Comparison of ENCODE assay signal across 8 cellular contexts in the genomic region with DNA sequence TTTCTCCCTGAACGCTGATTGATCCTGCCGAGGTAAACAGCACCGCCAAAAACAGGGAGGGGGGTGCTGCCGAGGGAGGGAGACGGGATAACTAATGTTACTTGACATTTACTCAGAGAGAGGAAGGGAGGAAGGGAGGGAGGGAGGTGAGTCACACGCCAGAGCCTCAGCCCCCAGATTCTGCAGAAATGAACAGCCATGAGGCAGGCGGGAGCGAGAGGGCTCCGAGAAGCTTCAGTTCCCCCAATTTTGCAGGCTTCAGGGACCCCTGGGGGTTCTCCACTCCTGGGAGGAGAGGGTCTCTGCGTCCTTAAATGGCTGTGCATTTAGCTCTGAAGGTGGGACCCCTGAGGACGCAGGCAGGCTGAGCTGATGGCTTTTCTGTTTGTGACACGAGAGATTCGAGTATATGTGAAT. TPM values are rescaled to one million over a fixed set of nuclear protein-coding genes. Genes with fewer than 3 reads are reported as not detected.
DNase-seq lines count a peak whose midpoint lies in the region; ATAC-seq and TF ChIP-seq lines count a peak whose summit lies in the region.

No MANE protein-coding gene starts in this region.

- no peaks in the 10 kb centered on the region for H3K27me3 Mint-ChIP-seq in T-helper 2 cell treated with Interferon-gamma antibody and Interleukin-4, amounts not matched to agents 5 μg/mL and 100 μg/mL, for 36 hours (ENCODE audit: low read depth)

- H3K27ac Mint-ChIP-seq in T-helper 2 cell treated with Interferon-gamma antibody and Interleukin-4, amounts not matched to agents 5 μg/mL and 100 μg/mL, for 36 hours, result peak overlapping the region; percentile 89

- DNase-seq in GM03348 (ENCODE audit: low spot score) (peak; percentile 50), omental fat pad (ENCODE audit: low spot score) (no peak)
- DNase-seq in T-helper 2 cell treated with Interferon-gamma antibody and Interleukin-4, amounts not matched to agents 5 μg/mL and 100 μg/mL, for 36 hours (ENCODE audit: low spot score), result peak; percentile 71

- H3K9me3 Mint-ChIP-seq in T-helper 2 cell treated with Interferon-gamma antibody and Interleukin-4, amounts not matched to agents 5 μg/mL and 100 μg/mL, for 36 hours, result peaks cover 16% of the 10 kb centered on the region

- ATAC-seq in omental fat pad (ENCODE audit: low FRiP score), result peak; percentile 86
- no peak for ATAC-seq in GM18520 (IDR thresholded peaks at IDR 0.05; ENCODE audit: unreplicated experiment)
- ATAC-seq in GM21737 (IDR thresholded peaks at IDR 0.05; ENCODE audit: unreplicated experiment), result no peak
- no peak for ATAC-seq in GM18867 (IDR thresholded peaks at IDR 0.05; ENCODE audit: unreplicated experiment)
- no peak for ATAC-seq in HG02870 (IDR thresholded peaks at IDR 0.05; ENCODE audit: unreplicated experiment)

- no peak for TF ChIP-seq CTCF in omental fat pad (IDR thresholded peaks at IDR 0.05)

- H3K27ac ChIP-seq in angular gyrus (ENCODE audit: low read depth, low read length), result peak overlapping the region; percentile 52

- peak overlapping the region; percentile 86 for H3K4me3 Mint-ChIP-seq in T-helper 2 cell treated with Interferon-gamma antibody and Interleukin-4, amounts not matched to agents 5 μg/mL and 100 μg/mL, for 36 hours

- peaks cover 49% of the 10 kb centered on the region for H3K4me1 Mint-ChIP-seq in T-helper 2 cell treated with Interferon-gamma antibody and Interleukin-4, amounts not matched to agents 5 μg/mL and 100 μg/mL, for 36 hours (ENCODE audit: low read depth)

- no peaks in the 10 kb centered on the region for H3K36me3 Mint-ChIP-seq in T-helper 2 cell treated with Interferon-gamma antibody and Interleukin-4, amounts not matched to agents 5 μg/mL and 100 μg/mL, for 36 hours (ENCODE audit: low read depth)

RNA-seq across cellular contexts. Expression of a gene that starts 59.1 kb away (rescaled TPM):
- 10 to 100 TPM in 3 of 4 donors, 1 to 10 TPM in 1; 9.0 to 23.9 (median 20.2) TPM for total RNA-seq in omental fat pad
